ENCODE assay signal across 22 cellular contexts in genomic region chr2:100186126-100186525, GRCh38. TPM values are rescaled to one million over a fixed set of nuclear protein-coding genes. Genes with fewer than 3 reads are reported as not detected.
DNase-seq lines count a peak whose midpoint lies in the region; ATAC-seq, FAIRE-seq and TF ChIP-seq lines count a peak whose summit lies in the region.
"Had no signal": no experiment of that assay in that cellular context is flagged by ENCODE, and none has a peak within 500 bp of the region (broad histone marks: within the 10 kb centered on the region; RNA-seq: fewer than 3 reads in every experiment).

No MANE protein-coding gene starts in this region.

- TF ChIP-seq EP300 in K562 (IDR thresholded peaks at IDR 0.05; ENCODE audit: low read length), result no peak

- in situ Hi-C loops in K562 (cut with MboI), result no loop called here

- TF ChIP-seq CTCF in K562 (IDR thresholded peaks at IDR 0.05 in 2 of 3, conservative IDR thresholded peaks at IDR 0.05 in 1 of 3; ENCODE audit: insufficient read depth in 2 of 3, low read depth in 1 of 3, low read length in 3 of 3) (no peak), upper lobe of right lung (IDR thresholded peaks at IDR 0.05) (no peak)

- no peak for DNase-seq in K562 (ENCODE audit: extremely low read depth in 1 of 4, low spot score in 3 of 4)
- DNase-seq in mesenteric fat pad (ENCODE audit: low spot score), result peak; percentile 41
- peak; percentile 34 for DNase-seq in upper lobe of right lung
- DNase-seq: CD4-positive, alpha-beta T cell; CD8-positive, alpha-beta memory T cell; DMS 273 treated with DMSO at 0.1 percent for 48 hours; DMS79; EL; GDM1; GM23248; H7; HCEC 1CT had no signal

- FAIRE-seq in K562 (lab: Jason Lieb, UNC), result no peak
- FAIRE-seq: A204.1, D721Med, GM12891, H1 had no signal

- peak overlapping the region in 7 of 11 experiments; percentile 72 to 93 (median 79); a peak in 13 of 22 replicates for H3K4me2 ChIP-seq in BLaER1 treated with 17β-estradiol and CSF1 and Interleukin-3, amounts not matched to agents 10 nM and 100 nM
- no peak overlapping the region for H3K4me2 ChIP-seq in K562 (ENCODE audit: insufficient read depth, low read length)
- H3K4me2 ChIP-seq: BLaER1 had no signal

- no peaks in the 10 kb centered on the region for H4K20me1 ChIP-seq in BLaER1 treated with 17β-estradiol and CSF1 and Interleukin-3, amounts not matched to agents 10 nM and 100 nM
- no peaks in the 10 kb centered on the region for H4K20me1 ChIP-seq in K562 (replicated peaks; ENCODE audit: control insufficient read depth, insufficient read depth, low read length)
- H4K20me1 ChIP-seq: BLaER1 had no signal

- H3K36me3 ChIP-seq in BLaER1 treated with 17β-estradiol and CSF1 and Interleukin-3, amounts not matched to agents 10 nM and 100 nM, result no peaks in the 10 kb centered on the region
- H3K36me3 ChIP-seq in K562 (ENCODE audit: control insufficient read depth, insufficient read depth, low read length), result no peaks in the 10 kb centered on the region
- no peaks in the 10 kb centered on the region for H3K36me3 ChIP-seq in upper lobe of right lung
- H3K36me3 ChIP-seq: BLaER1 had no signal

- no peaks in the 10 kb centered on the region for H3K27me3 ChIP-seq in BLaER1 treated with 17β-estradiol and CSF1 and Interleukin-3, amounts not matched to agents 10 nM and 100 nM
- H3K27me3 ChIP-seq in K562 (ENCODE audit: control insufficient read depth in 2 of 2, insufficient read depth in 2 of 2, low read length in 2 of 2), result peaks cover 20 to 27% of the 10 kb centered on the region in 2 experiments; a peak in 4 of 5 replicates
- H3K27me3 ChIP-seq in upper lobe of right lung, result no peaks in the 10 kb centered on the region
- H3K27me3 ChIP-seq: BLaER1 had no signal

- H3K9me3 ChIP-seq in BLaER1 treated with 17β-estradiol and CSF1 and Interleukin-3, amounts not matched to agents 10 nM and 100 nM (replicated peaks in 1 of 11), result peaks cover 0 to 9% (median 0%) of the 10 kb centered on the region in 11 experiments; a peak in 2 of 22 replicates
- no peaks in the 10 kb centered on the region for H3K9me3 ChIP-seq in K562 (replicated peaks; ENCODE audit: control insufficient read depth, insufficient read depth, low read depth, low read length)
- H3K9me3 ChIP-seq in upper lobe of right lung, result no peaks in the 10 kb centered on the region
- H3K9me3 ChIP-seq: BLaER1 had no signal

- POLR2A ChIA-PET in K562 (lab: Yijun Ruan, JAX), result no interaction called here

- TF ChIP-seq POLR2A in K562 (conservative IDR thresholded peaks at IDR 0.05), result no peak

- intact Hi-C loops in K562 (cut with micrococcal nuclease), result no loop called here
- intact Hi-C loops in upper lobe of right lung (cut with DNase I), result no loop called here

- H3K79me2 ChIP-seq in K562 (ENCODE audit: control insufficient read depth, insufficient read depth, low read length), result no peaks in the 10 kb centered on the region

- peak overlapping the region in 8 of 11 experiments; percentile 78 to 96 (median 88); a peak in 15 of 22 replicates for H3K27ac ChIP-seq in BLaER1 treated with 17β-estradiol and CSF1 and Interleukin-3, amounts not matched to agents 10 nM and 100 nM
- H3K27ac ChIP-seq in K562 (ENCODE audit: extremely low read depth, low read depth, low read length) (no peak overlapping the region), upper lobe of right lung (no peak overlapping the region)
- H3K27ac ChIP-seq: 22Rv1, BLaER1, GM23248 had no signal

- no peak overlapping the region for H3K4me3 ChIP-seq in BLaER1 treated with 17β-estradiol and CSF1 and Interleukin-3, amounts not matched to agents 10 nM and 100 nM
- H3K4me3 ChIP-seq in K562 (no peak overlapping the region), upper lobe of right lung (no peak overlapping the region)
- H3K4me3 ChIP-seq: BLaER1, GM23248 had no signal

- no peak overlapping the region; a peak in 2 of 22 replicates for H3K9ac ChIP-seq in BLaER1 treated with 17β-estradiol and CSF1 and Interleukin-3, amounts not matched to agents 10 nM and 100 nM
- no peak overlapping the region for H3K9ac ChIP-seq in K562 (ENCODE audit: insufficient read depth in 1 of 2, low read depth in 2 of 2, low read length in 2 of 2)
- H3K9ac ChIP-seq: BLaER1, GM23248 had no signal

- no peak for TF ChIP-seq RAD21 in K562 (CRISPR knock-in tag; conservative IDR thresholded peaks at IDR 0.05 in 1 of 2, IDR thresholded peaks at IDR 0.05 in 1 of 2)

- no peaks in the 10 kb centered on the region for H3K9me1 ChIP-seq in K562 (ENCODE audit: control insufficient read depth, insufficient read depth, low read length)

- H2AFZ ChIP-seq in K562 (ENCODE audit: low read depth, low read length), result no peak overlapping the region
- H2AFZ ChIP-seq: GM23248 had no signal

- H3K4me1 ChIP-seq in BLaER1 treated with 17β-estradiol and CSF1 and Interleukin-3, amounts not matched to agents 10 nM and 100 nM, result peaks cover 14 to 87% (median 45%) of the 10 kb centered on the region in 10 experiments
- H3K4me1 ChIP-seq in K562 (replicated peaks in 1 of 2; ENCODE audit: control insufficient read depth in 2 of 2, insufficient read depth in 2 of 2, low read length in 2 of 2) (no peaks in the 10 kb centered on the region), upper lobe of right lung (no peaks in the 10 kb centered on the region)

- 0% methylated on average over 8 of the region's 8 CpGs for WGBS in K562 (ENCODE audit: insufficient coverage, low coverage, missing lambda C conversion rate)

- no TSS peak for BruUV-seq in K562 (replicated peaks; lab: Mats Ljungman, UMichigan)

- ATAC-seq in K562, result no peak
- no peak for ATAC-seq in upper lobe of right lung
- no peak for ATAC-seq in GM21737 (IDR thresholded peaks at IDR 0.05; ENCODE audit: unreplicated experiment)
- ATAC-seq in GM18909 (IDR thresholded peaks at IDR 0.05; ENCODE audit: poor library complexity, unreplicated experiment), result no peak
- ATAC-seq in GM19035 (IDR thresholded peaks at IDR 0.05; ENCODE audit: unreplicated experiment), result no peak

- CTCF ChIA-PET in K562 (lab: Yijun Ruan, JAX; ENCODE audit: low intra/inter-chr PET ratio), result no interaction called here

TF ChIP-seq in K562, 482 proteins besides CTCF, POLR2A, EP300 and RAD21:
- TF ChIP-seq ZNF184 (CRISPR knock-in tag; IDR thresholded peaks at IDR 0.05) (no peak), POU5F1 (IDR thresholded peaks at IDR 0.05; ENCODE audit: borderline replicate concordance, low read depth, low read length, partially characterized antibody) (no peak), CHD2 (IDR thresholded peaks at IDR 0.05; ENCODE audit: low read depth, low read length) (peak; percentile 50; the same call in 1 of the 2 replicates)

RNA-seq across cellular contexts. Expression of gene AFF3, which starts 43.7 kb away (rescaled TPM):
- not detected in 2 replicates for total RNA-seq in K562 (2011; cell fraction: chromatin; rRNA removed; ENCODE audit: low replicate concordance)
- not detected in 2 replicates for total RNA-seq in K562 (2011; cell fraction: nucleolus; rRNA removed)
- total RNA-seq in K562 (2011; cell fraction: nucleoplasm; rRNA removed), result not detected in 2 replicates
- total RNA-seq in K562 (2014; rRNA removed) (not detected in 2 replicates), K562 (2014; rRNA removed; fragmentation: Illumina TruSeq; extraction: Trizol) (not detected in 2 replicates), K562 (2015; rRNA removed; fragmentation: Illumina TruSeq; extraction: Trizol) (0.04 and 0.11 TPM in 2 replicates), K562 (2021) (0.02 and 0.11 TPM in 2 replicates), mesenteric fat pad (4.5 TPM), upper lobe of right lung (44.6 TPM)
- polyA plus RNA-seq in K562 (2011; rRNA removed) (not detected in 2 replicates), K562 (2014; fragmentation: Illumina TruSeq; extraction: Trizol) (not detected in 2 replicates), K562 (2014; fragmentation: Nextera tagmentation; extraction: Ambion mirVana) (not detected), K562 (2014; rRNA removed) (not detected in 2 replicates)
- polyA plus RNA-seq in K562 (2011; cell fraction: cytosol; rRNA removed), result not detected in 2 replicates
- not detected in 2 replicates for polyA plus RNA-seq in K562 (2011; cell fraction: nucleus; rRNA removed)
- polyA plus RNA-seq in K562 (2012), result under 0.01 and 0.03 TPM in 2 replicates
- polyA minus RNA-seq in K562 (2011; rRNA and poly(A)+ RNA removed), result not detected in 2 replicates
- polyA minus RNA-seq in K562 (2011; cell fraction: cytosol; rRNA and poly(A)+ RNA removed), result not detected in 2 replicates
- polyA minus RNA-seq in K562 (2011; cell fraction: nucleus; rRNA and poly(A)+ RNA removed), result not detected in 2 replicates

Comparison
In these comparisons a context has a peak if more than half of its experiments do, and no peak if none do; other contexts are left out.
1. H3K27ac ChIP-seq: peak in BLaER1 treated with 17β-estradiol and CSF1 and Interleukin-3, amounts not matched to agents 10 nM and 100 nM (8 of 11); none in K562 (single experiment) and upper lobe of right lung (single experiment).
2. DNase-seq: peak in mesenteric fat pad (single experiment) and upper lobe of right lung (single experiment); none in K562 (0 of 4).